In genomic region chr19:13172335-13173128, GRCh38 we compare ENCODE assay signal across 8 cellular contexts. TPM values are rescaled to one million over a fixed set of nuclear protein-coding genes. Genes with fewer than 3 reads are reported as not detected.
DNase-seq lines count a peak whose midpoint lies in the region; ATAC-seq, FAIRE-seq and TF ChIP-seq lines count a peak whose summit lies in the region.

No MANE protein-coding gene starts in this region.

- H3K36me3 ChIP-seq in astrocyte (ENCODE audit: insufficient read depth, low read length) (no peaks in the 10 kb centered on the region), keratinocyte (ENCODE audit: control insufficient read depth in 2 of 2, extremely low read depth in 1 of 2, insufficient read depth in 2 of 2, low read length in 2 of 2) (no peaks in the 10 kb centered on the region)

- H3K27me3 Mint-ChIP-seq in astrocyte (ENCODE audit: low read depth, unreplicated experiment) = no peaks in the 10 kb centered on the region

- peaks cover 18% of the 10 kb centered on the region for H3K4me1 Mint-ChIP-seq in astrocyte (ENCODE audit: low read depth, unreplicated experiment)

- DNase-seq in AG10803 (ENCODE audit: low read depth) = peak; percentile 85
- peak; percentile 84 for DNase-seq in HTR-8/SVneo (ENCODE audit: insufficient read length, low spot score)
- DNase-seq in T-helper 9 cell = peak; percentile 76
- peak; percentile 79 for DNase-seq in astrocyte (ENCODE audit: low read depth)
- no peak for DNase-seq in keratinocyte (ENCODE audit: low read depth, low spot score)
- peak; percentile 81 to 84 for DNase-seq in stimulated activated CD4-positive, alpha-beta T cell treated with anti-CD3 and anti-CD28 coated beads, Interleukin-2, amount 100 ng/mL, for 24 hours
- no peak for DNase-seq in NCI-H345 (lab: John Stamatoyannopoulos, UW)

- peaks cover 29% of the 10 kb centered on the region for H3K4me1 ChIP-seq in astrocyte (ENCODE audit: insufficient read depth, low read length)
- peaks cover 38% of the 10 kb centered on the region for H3K4me1 ChIP-seq in keratinocyte (ENCODE audit: control insufficient read depth, extremely low read depth, insufficient read depth, low read length)

- H3K27ac ChIP-seq in astrocyte (ENCODE audit: low read depth, low read length) (peak overlapping the region; percentile 61), keratinocyte (ENCODE audit: control insufficient read depth, insufficient read depth, low read length) (peak overlapping the region; percentile 16)

- H3K4me3 ChIP-seq in AG10803 (ENCODE audit: low read length) (no peak overlapping the region), astrocyte (ENCODE audit: insufficient read depth, low read depth, low read length) (no peak overlapping the region), keratinocyte (ENCODE audit: control insufficient read depth in 2 of 3, extremely low read depth in 1 of 3, insufficient read depth in 2 of 3, low read depth in 1 of 3, low read length in 3 of 3) (no peak overlapping the region)

- no peaks in the 10 kb centered on the region for H3K9me3 Mint-ChIP-seq in astrocyte (ENCODE audit: unreplicated experiment)

- peak; percentile 42 for FAIRE-seq in HTR-8/SVneo (lab: Jason Lieb, UNC)
- FAIRE-seq in astrocyte (lab: Jason Lieb, UNC) = peak; percentile 55
- peak; percentile 94 for FAIRE-seq in keratinocyte (lab: Jason Lieb, UNC)

- no peaks in the 10 kb centered on the region for H3K36me3 Mint-ChIP-seq in astrocyte (ENCODE audit: low read depth, unreplicated experiment)

- H3K4me2 ChIP-seq in astrocyte (ENCODE audit: low read length) (peak overlapping the region; percentile 69), keratinocyte (ENCODE audit: control insufficient read depth, extremely low read depth, insufficient read depth, low read depth, low read length) (peak overlapping the region; percentile 39)

- ATAC-seq in GM18870 (IDR thresholded peaks at IDR 0.05; ENCODE audit: unreplicated experiment) = no peak

- H2AFZ ChIP-seq in astrocyte (ENCODE audit: low read depth, low read length) (peak overlapping the region; percentile 75), keratinocyte (ENCODE audit: control insufficient read depth, low read length) (peak overlapping the region; percentile 32)

- H3K9me1 ChIP-seq in keratinocyte (ENCODE audit: control insufficient read depth, extremely low read depth, insufficient read depth, low read length) = no peaks in the 10 kb centered on the region

- H4K20me1 ChIP-seq in astrocyte (ENCODE audit: insufficient read depth, low read length) = no peaks in the 10 kb centered on the region
- no peaks in the 10 kb centered on the region for H4K20me1 ChIP-seq in keratinocyte (ENCODE audit: control insufficient read depth, extremely low read depth, insufficient read depth, low read length)

- H3K79me2 ChIP-seq in astrocyte (ENCODE audit: insufficient read depth, low read length) (peaks cover 2% of the 10 kb centered on the region), keratinocyte (ENCODE audit: control insufficient read depth, insufficient read depth, low read length) (no peaks in the 10 kb centered on the region)

- peak overlapping the region; percentile 96 for H3K27ac Mint-ChIP-seq in astrocyte (ENCODE audit: unreplicated experiment)

- H3K9ac ChIP-seq in astrocyte (ENCODE audit: low read length) (peak overlapping the region; percentile 23), keratinocyte (ENCODE audit: control insufficient read depth, extremely low read depth, insufficient read depth, low read length) (no peak overlapping the region)

- no peak for TF ChIP-seq CTCF in AG10803 (conservative IDR thresholded peaks at IDR 0.05; ENCODE audit: low read length)
- TF ChIP-seq CTCF in astrocyte (IDR thresholded peaks at IDR 0.05; ENCODE audit: insufficient read depth, low read depth, low read length) = no peak
- no peak for TF ChIP-seq CTCF in keratinocyte (optimal IDR thresholded peaks at IDR 0.05 in 1 of 3, IDR thresholded peaks at IDR 0.05 in 1 of 3, conservative IDR thresholded peaks at IDR 0.05 in 1 of 3; ENCODE audit: extremely low read depth in 1 of 3, insufficient read depth in 2 of 3, low read length in 3 of 3)

- H3K9me3 ChIP-seq in astrocyte (ENCODE audit: insufficient read depth, low read depth, low read length) (no peaks in the 10 kb centered on the region), keratinocyte (ENCODE audit: control insufficient read depth, low read depth, low read length) (no peaks in the 10 kb centered on the region)

- H3K4me3 Mint-ChIP-seq in astrocyte (ENCODE audit: unreplicated experiment) = no peak overlapping the region

- dilution Hi-C loops in keratinocyte (cut with MboI; ENCODE audit: extremely low pct_ligation_motif_present, low sequenced_read_pairs) = no loop called here

- no peaks in the 10 kb centered on the region for H3K27me3 ChIP-seq in astrocyte (ENCODE audit: insufficient read depth, low read length)
- H3K27me3 ChIP-seq in keratinocyte (ENCODE audit: control insufficient read depth, extremely low read depth, insufficient read depth, low read length) = no peaks in the 10 kb centered on the region

RNA-seq across cellular contexts. Expression of gene IER2, which starts 22.3 kb away (rescaled TPM):
- 58.7 and 71.3 TPM in 2 replicates for total RNA-seq in astrocyte
- 9.9 to 38.9 TPM (median 14.4 TPM) in 3 replicates for polyA plus RNA-seq in keratinocyte
- polyA plus RNA-seq in keratinocyte (2011; ENCODE audit: low read depth) = 21.2 TPM
- 9.0 and 19.0 TPM in 2 replicates for polyA plus RNA-seq in keratinocyte (2011; cell fraction: cytosol; rRNA removed)
- polyA plus RNA-seq in keratinocyte (2011; cell fraction: nucleus; rRNA removed) = 48.0 and 55.4 TPM in 2 replicates
- polyA plus RNA-seq in keratinocyte (2012; ENCODE audit: low replicate concordance) = 46.3 and 109 TPM in 2 replicates
- polyA minus RNA-seq in keratinocyte = 2.8 to 14.6 TPM (median 2.9 TPM) in 3 replicates
- polyA minus RNA-seq in keratinocyte (2011; cell fraction: cytosol; rRNA and poly(A)+ RNA removed) = 14.6 TPM
- 14.2 and 16.2 TPM in 2 replicates for polyA minus RNA-seq in keratinocyte (2011; cell fraction: nucleus; rRNA and poly(A)+ RNA removed)

RNA-seq across cellular contexts. Expression of gene STX10, which starts 22.4 kb away (rescaled TPM):
- 39.7 and 39.8 TPM in 2 replicates for total RNA-seq in astrocyte
- 61.3 to 77.7 TPM (median 65.2 TPM) in 3 replicates for polyA plus RNA-seq in keratinocyte
- 38.2 TPM for polyA plus RNA-seq in keratinocyte (2011; ENCODE audit: low read depth)
- 35.8 and 63.9 TPM in 2 replicates for polyA plus RNA-seq in keratinocyte (2011; cell fraction: cytosol; rRNA removed)
- 66.9 and 67.6 TPM in 2 replicates for polyA plus RNA-seq in keratinocyte (2011; cell fraction: nucleus; rRNA removed)
- polyA plus RNA-seq in keratinocyte (2012; ENCODE audit: low replicate concordance) = 45.3 and 69.9 TPM in 2 replicates
- 38.6 to 91.6 TPM (median 43.4 TPM) in 3 replicates for polyA minus RNA-seq in keratinocyte
- 59.3 TPM for polyA minus RNA-seq in keratinocyte (2011; cell fraction: cytosol; rRNA and poly(A)+ RNA removed)
- polyA minus RNA-seq in keratinocyte (2011; cell fraction: nucleus; rRNA and poly(A)+ RNA removed) = 11.0 and 11.1 TPM in 2 replicates

RNA-seq across cellular contexts. Expression of gene NACC1, which starts 54.5 kb away (rescaled TPM):
- total RNA-seq in astrocyte = 96.4 and 104 TPM in 2 replicates
- 32.9 to 63.2 TPM (median 56.4 TPM) in 3 replicates for polyA plus RNA-seq in keratinocyte
- polyA plus RNA-seq in keratinocyte (2011; ENCODE audit: low read depth) = 7.8 TPM
- polyA plus RNA-seq in keratinocyte (2011; cell fraction: cytosol; rRNA removed) = 65.8 and 136 TPM in 2 replicates
- 67.5 and 126 TPM in 2 replicates for polyA plus RNA-seq in keratinocyte (2011; cell fraction: nucleus; rRNA removed)
- 19.0 and 54.1 TPM in 2 replicates for polyA plus RNA-seq in keratinocyte (2012; ENCODE audit: low replicate concordance)
- 57.3 to 123 TPM (median 88.9 TPM) in 3 replicates for polyA minus RNA-seq in keratinocyte
- polyA minus RNA-seq in keratinocyte (2011; cell fraction: cytosol; rRNA and poly(A)+ RNA removed) = 190 TPM
- polyA minus RNA-seq in keratinocyte (2011; cell fraction: nucleus; rRNA and poly(A)+ RNA removed) = 58.6 and 62.1 TPM in 2 replicates

RNA-seq across cellular contexts. Expression of gene TRMT1, which starts 56.0 kb away (rescaled TPM):
- total RNA-seq in astrocyte = 43.0 and 43.3 TPM in 2 replicates
- 30.9 to 44.6 TPM (median 34.5 TPM) in 3 replicates for polyA plus RNA-seq in keratinocyte
- 64.5 TPM for polyA plus RNA-seq in keratinocyte (2011; ENCODE audit: low read depth)
- 18.8 and 28.3 TPM in 2 replicates for polyA plus RNA-seq in keratinocyte (2011; cell fraction: cytosol; rRNA removed)
- 196 and 219 TPM in 2 replicates for polyA plus RNA-seq in keratinocyte (2011; cell fraction: nucleus; rRNA removed)
- 32.8 and 38.3 TPM in 2 replicates for polyA plus RNA-seq in keratinocyte (2012; ENCODE audit: low replicate concordance)
- polyA minus RNA-seq in keratinocyte = 35.2 to 56.0 TPM (median 36.5 TPM) in 3 replicates
- 49.7 TPM for polyA minus RNA-seq in keratinocyte (2011; cell fraction: cytosol; rRNA and poly(A)+ RNA removed)
- 33.5 and 41.8 TPM in 2 replicates for polyA minus RNA-seq in keratinocyte (2011; cell fraction: nucleus; rRNA and poly(A)+ RNA removed)

Comparison
In these comparisons a context has a peak if more than half of its experiments do, and no peak if none do; other contexts are left out.
1. DNase-seq: peak in AG10803 (single experiment), HTR-8/SVneo (single experiment), T-helper 9 cell (single experiment), astrocyte (single experiment) and stimulated activated CD4-positive, alpha-beta T cell treated with anti-CD3 and anti-CD28 coated beads, Interleukin-2, amount 100 ng/mL, for 24 hours (2 of 2); none in keratinocyte (single experiment) and NCI-H345 (single experiment).